In genomic region chr10:64156131-64156530, GRCh38 we compare ENCODE assay signal across 19 cellular contexts.
DNase-seq lines count a peak whose midpoint lies in the region; ATAC-seq and TF ChIP-seq lines count a peak whose summit lies in the region.
"Had no signal": no experiment of that assay in that cellular context is flagged by ENCODE, and none has a peak within 500 bp of the region (broad histone marks: within the 10 kb centered on the region; RNA-seq: fewer than 3 reads in every experiment).

No MANE protein-coding gene starts in this region.

- peak overlapping the region; percentile 24 for H3K27ac Mint-ChIP-seq in osteocyte (ENCODE audit: unreplicated experiment)
- no peak overlapping the region for H3K27ac Mint-ChIP-seq in CD4-positive, alpha-beta T cell
- H3K27ac Mint-ChIP-seq: CD8-positive, alpha-beta T cell had no signal

- H3K27me3 Mint-ChIP-seq in osteocyte (ENCODE audit: unreplicated experiment): no peaks in the 10 kb centered on the region
- H3K27me3 Mint-ChIP-seq in CD4-positive, alpha-beta T cell: no peaks in the 10 kb centered on the region
- H3K27me3 Mint-ChIP-seq in activated T-cell treated with anti-CD3 and anti-CD28 coated beads, Interleukin-2, amount 50 U/mL, for 4 hours (ENCODE audit: low read depth): no peaks in the 10 kb centered on the region

- no peaks in the 10 kb centered on the region for H3K4me1 ChIP-seq in Karpas-422 (ENCODE audit: low read length)
- H3K4me1 ChIP-seq: A549, Caco-2 had no signal

- H4K20me1 ChIP-seq in Karpas-422 (ENCODE audit: insufficient read depth, low read depth, low read length): no peaks in the 10 kb centered on the region

- H3K9me2 ChIP-seq in Karpas-422 (replicated peaks; ENCODE audit: insufficient read depth, low read length): no peaks in the 10 kb centered on the region

- no peaks in the 10 kb centered on the region for H3K36me3 ChIP-seq in Karpas-422 (ENCODE audit: insufficient read depth, low read length)

- H3K4me3 ChIP-seq in Karpas-422 (ENCODE audit: low read length): no peak overlapping the region
- H3K4me3 ChIP-seq: A549, GM23248 had no signal

- H3K27ac ChIP-seq in Karpas-422 (ENCODE audit: low read length): no peak overlapping the region
- H3K27ac ChIP-seq in CD4-positive, alpha-beta T cell (ENCODE audit: low read depth, low read length): no peak overlapping the region
- H3K27ac ChIP-seq: A549, GM23248 had no signal

- no peak overlapping the region for H3K4me2 ChIP-seq in Karpas-422 (ENCODE audit: low read depth, low read length, poor library complexity, severe bottlenecking)
- H3K4me2 ChIP-seq: A549 had no signal

- TF ChIP-seq CTCF in osteocyte (IDR thresholded peaks at IDR 0.05): no peak
- TF ChIP-seq CTCF in CD4-positive, alpha-beta T cell (IDR thresholded peaks at IDR 0.05): no peak

- no peaks in the 10 kb centered on the region for H3K27me3 ChIP-seq in Karpas-422 (ENCODE audit: low read length)
- no peaks in the 10 kb centered on the region for H3K27me3 ChIP-seq in CD4-positive, alpha-beta T cell (ENCODE audit: control insufficient read depth, insufficient read depth, low read length)

- CTCF ChIA-PET in CD4-positive, alpha-beta T cell (lab: Charles Lee): no interaction called here

- peak; percentile 2 for DNase-seq in Ammon's horn (ENCODE audit: low spot score)
- DNase-seq in Karpas-422: peak; percentile 2
- DNase-seq in cerebellar cortex (ENCODE audit: low spot score): peak; percentile 93
- no peak for DNase-seq in osteocyte (ENCODE audit: extremely low spot score, unreplicated experiment)
- DNase-seq in NCI-H345 (lab: John Stamatoyannopoulos, UW): no peak
- no peak for DNase-seq in CD4-positive, alpha-beta T cell
- no peak for DNase-seq in activated T-cell treated with anti-CD3 and anti-CD28 coated beads, Interleukin-2, amount 50 U/mL, for 4 hours
- DNase-seq in activated CD4-positive, CD25-positive, alpha-beta regulatory T cell treated with anti-CD3 and anti-CD28 coated beads, Interleukin-2, amount 50 U/mL, for 72 hours: no peak
- DNase-seq: 8988T; ACHN; AML-193; Caco-2; CD8-positive, alpha-beta T cell; DMS53; DMS79 treated with DMSO at 0.1 percent for 48 hours; GM23248; H7; HCEC 1CT had no signal

- H3K36me3 Mint-ChIP-seq in osteocyte (ENCODE audit: unreplicated experiment): no peaks in the 10 kb centered on the region
- H3K36me3 Mint-ChIP-seq in CD4-positive, alpha-beta T cell (ENCODE audit: low read depth): no peaks in the 10 kb centered on the region
- no peaks in the 10 kb centered on the region for H3K36me3 Mint-ChIP-seq in activated T-cell treated with anti-CD3 and anti-CD28 coated beads, Interleukin-2, amount 50 U/mL, for 4 hours (ENCODE audit: insufficient read depth)
- H3K36me3 Mint-ChIP-seq: CD8-positive, alpha-beta T cell had no signal

- H2AFZ ChIP-seq in Karpas-422 (ENCODE audit: low read length): no peak overlapping the region
- H2AFZ ChIP-seq: GM23248 had no signal

- no peak overlapping the region for H3K4me3 Mint-ChIP-seq in osteocyte (ENCODE audit: unreplicated experiment)
- no peak overlapping the region for H3K4me3 Mint-ChIP-seq in CD4-positive, alpha-beta T cell
- H3K4me3 Mint-ChIP-seq in activated T-cell treated with anti-CD3 and anti-CD28 coated beads, Interleukin-2, amount 50 U/mL, for 4 hours: no peak overlapping the region
- H3K4me3 Mint-ChIP-seq: CD8-positive, alpha-beta T cell had no signal

- H3K9me3 Mint-ChIP-seq in osteocyte (ENCODE audit: unreplicated experiment): peaks cover 10% of the 10 kb centered on the region
- H3K9me3 Mint-ChIP-seq in CD4-positive, alpha-beta T cell: peaks cover 11% of the 10 kb centered on the region
- no peaks in the 10 kb centered on the region for H3K9me3 Mint-ChIP-seq in activated T-cell treated with anti-CD3 and anti-CD28 coated beads, Interleukin-2, amount 50 U/mL, for 4 hours

- peaks cover 23% of the 10 kb centered on the region for H3K4me1 Mint-ChIP-seq in osteocyte (ENCODE audit: unreplicated experiment)
- H3K4me1 Mint-ChIP-seq in CD4-positive, alpha-beta T cell (ENCODE audit: low read depth): no peaks in the 10 kb centered on the region
- H3K4me1 Mint-ChIP-seq in activated T-cell treated with anti-CD3 and anti-CD28 coated beads, Interleukin-2, amount 50 U/mL, for 4 hours (ENCODE audit: low read depth): no peaks in the 10 kb centered on the region

- intact Hi-C loops in CD4-positive, alpha-beta T cell (cut with DNase I, micrococcal nuclease): no loop called here

- ATAC-seq in CD4-positive, alpha-beta T cell (ENCODE audit: poor library complexity): no peak
- ATAC-seq in activated T-cell treated with anti-CD3 and anti-CD28 coated beads, Interleukin-2, amount 50 U/mL, for 4 hours: no peak
- ATAC-seq: A549; CD8-positive, alpha-beta T cell had no signal

- no peak overlapping the region for H3K9ac ChIP-seq in Karpas-422 (ENCODE audit: low read length)
- H3K9ac ChIP-seq: GM23248 had no signal

- POLR2A ChIA-PET in CD4-positive, alpha-beta T cell (lab: Charles Lee): no interaction called here

- H3K9me3 ChIP-seq in Karpas-422 (ENCODE audit: low read length): no peaks in the 10 kb centered on the region
- no peaks in the 10 kb centered on the region for H3K9me3 ChIP-seq in CD4-positive, alpha-beta T cell (ENCODE audit: control insufficient read depth, low read length)
- H3K9me3 ChIP-seq: A549, Caco-2 had no signal

- no peaks in the 10 kb centered on the region for H3K79me2 ChIP-seq in Karpas-422 (ENCODE audit: low read length)

Comparison
In these comparisons a context has a peak if more than half of its experiments do, and no peak if none do; other contexts are left out.
1. DNase-seq: peak in Ammon's horn (single experiment), Karpas-422 (single experiment) and cerebellar cortex (single experiment); none in osteocyte (single experiment), NCI-H345 (single experiment), CD4-positive, alpha-beta T cell (0 of 10), activated T-cell treated with anti-CD3 and anti-CD28 coated beads, Interleukin-2, amount 50 U/mL, for 4 hours (single experiment) and activated CD4-positive, CD25-positive, alpha-beta regulatory T cell treated with anti-CD3 and anti-CD28 coated beads, Interleukin-2, amount 50 U/mL, for 72 hours (single experiment).